In the genomic region with DNA sequence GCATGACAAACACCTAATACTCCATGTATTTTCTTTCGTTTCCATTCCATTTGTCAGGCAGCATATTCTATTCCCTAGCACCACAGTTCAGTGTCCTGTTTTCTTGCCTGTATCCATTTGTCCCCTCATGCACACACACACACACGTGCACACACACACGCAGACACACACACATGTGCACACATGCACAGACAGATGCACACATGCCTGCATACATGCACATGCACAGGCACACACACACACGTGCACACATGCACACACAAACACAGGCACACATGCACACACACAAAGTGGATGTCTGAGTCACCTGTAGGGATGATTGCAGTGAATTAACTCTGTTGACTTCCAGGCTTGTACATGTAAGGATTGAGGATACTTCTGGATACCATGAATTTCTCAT, we compare ENCODE assay signal across 20 cellular contexts.
A peak's percentile ranks its signal among the peaks of the same experiment; 100 is the strongest.
DNase-seq lines count a peak whose midpoint lies in the region; ATAC-seq, FAIRE-seq and TF ChIP-seq lines count a peak whose summit lies in the region.
"Had no signal": no experiment of that assay in that cellular context is flagged by ENCODE, and none has a peak within 500 bp of the region (broad histone marks: within the 10 kb centered on the region; RNA-seq: fewer than 3 reads in every experiment).

No MANE protein-coding gene starts in this region.

- H2BK5ac ChIP-seq in trophoblast cell (ENCODE audit: low read depth, low read length, poor library complexity): no peak overlapping the region

- BruUV-seq in endothelial cell of umbilical vein (replicated peaks; lab: Mats Ljungman, UMichigan): no TSS peak

- no peak for ATAC-seq in A549
- ATAC-seq: CD8-positive, alpha-beta T cell; GM12878 had no signal

- no peaks in the 10 kb centered on the region for H3K9me3 ChIP-seq in A549
- no peaks in the 10 kb centered on the region for H3K9me3 ChIP-seq in HEK293 (ENCODE audit: control insufficient read depth, insufficient read depth, low read depth, low read length)
- no peaks in the 10 kb centered on the region for H3K9me3 ChIP-seq in endothelial cell of umbilical vein (replicated peaks; ENCODE audit: control insufficient read depth, insufficient read depth, low read length)
- peaks cover 7% of the 10 kb centered on the region for H3K9me3 ChIP-seq in trophoblast cell (ENCODE audit: insufficient read depth, low read depth, low read length)
- no peaks in the 10 kb centered on the region for H3K9me3 ChIP-seq in testis
- H3K9me3 ChIP-seq: Caco-2, HAP-1 had no signal

- no peaks in the 10 kb centered on the region for H3K9me1 ChIP-seq in endothelial cell of umbilical vein (replicated peaks; ENCODE audit: control insufficient read depth, extremely low read depth, insufficient read depth, low read length)

- no peak overlapping the region for H3K4ac ChIP-seq in trophoblast cell (ENCODE audit: low read depth, low read length)

- H3K27me3 ChIP-seq in endothelial cell of umbilical vein (ENCODE audit: control insufficient read depth in 2 of 2, insufficient read depth in 2 of 2, low read length in 2 of 2): no peaks in the 10 kb centered on the region
- no peaks in the 10 kb centered on the region for H3K27me3 ChIP-seq in trophoblast cell (ENCODE audit: insufficient read depth, low read length)
- no peaks in the 10 kb centered on the region for H3K27me3 ChIP-seq in testis
- H3K27me3 ChIP-seq: BLaER1 had no signal

- no peak for TF ChIP-seq EP300 in A549 (IDR thresholded peaks at IDR 0.05)

- H3K27ac ChIP-seq in A549: no peak overlapping the region
- H3K27ac ChIP-seq in HEK293 (ENCODE audit: extremely low read depth, low read depth, low read length): no peak overlapping the region
- H3K27ac ChIP-seq in endothelial cell of umbilical vein (ENCODE audit: insufficient read depth, low read depth, low read length): no peak overlapping the region
- no peak overlapping the region for H3K27ac ChIP-seq in trophoblast cell (ENCODE audit: low read depth, low read length)
- H3K27ac ChIP-seq in testis: no peak overlapping the region
- H3K27ac ChIP-seq: BLaER1, C4-2B, GM23248 had no signal

- H3K79me1 ChIP-seq in trophoblast cell (ENCODE audit: low read length): no peaks in the 10 kb centered on the region

- H2BK12ac ChIP-seq in trophoblast cell (ENCODE audit: low read length): no peak overlapping the region

- H2BK120ac ChIP-seq in trophoblast cell (ENCODE audit: insufficient read depth, low read length, poor library complexity): no peak overlapping the region

- H3K9ac ChIP-seq in endothelial cell of umbilical vein (replicated peaks; ENCODE audit: extremely low read depth, insufficient read depth, low read length) (no peak overlapping the region), trophoblast cell (ENCODE audit: low read length) (no peak overlapping the region)
- H3K9ac ChIP-seq: BLaER1, GM23248 had no signal

- POLR2A ChIA-PET in A549 (lab: Yijun Ruan, JAX) (no interaction called here), HEK293 (lab: Yijun Ruan, JAX) (no interaction called here), endothelial cell of umbilical vein (lab: Charles Lee) (no interaction called here)

- TF ChIP-seq CTCF in A549 (IDR thresholded peaks at IDR 0.05) (no peak), HEK293 (tag by site-specific recombination; IDR thresholded peaks at IDR 0.05) (no peak), endothelial cell of umbilical vein (IDR thresholded peaks at IDR 0.05; ENCODE audit: extremely low read depth in 1 of 2, insufficient read depth in 1 of 2, low read depth in 1 of 2, low read length in 2 of 2) (no peak), testis (IDR thresholded peaks at IDR 0.05) (no peak)

- no peak overlapping the region for H4K8ac ChIP-seq in trophoblast cell (ENCODE audit: low read depth, low read length)

- no peak for TF ChIP-seq RAD21 in A549 (conservative IDR thresholded peaks at IDR 0.05 in 1 of 2, IDR thresholded peaks at IDR 0.05 in 1 of 2)

- no peak overlapping the region for H3K4me2 ChIP-seq in A549
- H3K4me2 ChIP-seq in endothelial cell of umbilical vein (ENCODE audit: insufficient read depth, low read length): no peak overlapping the region
- H3K4me2 ChIP-seq in trophoblast cell (ENCODE audit: low read length): no peak overlapping the region
- H3K4me2 ChIP-seq: BLaER1 had no signal

- H2AFZ ChIP-seq in endothelial cell of umbilical vein (ENCODE audit: low read depth, low read length) (no peak overlapping the region), trophoblast cell (ENCODE audit: insufficient read depth, low read length, poor library complexity) (no peak overlapping the region)
- H2AFZ ChIP-seq: GM23248 had no signal

- H3K36me3 ChIP-seq in HEK293 (ENCODE audit: control insufficient read depth in 2 of 2, insufficient read depth in 1 of 2, low read length in 2 of 2) (no peaks in the 10 kb centered on the region), endothelial cell of umbilical vein (ENCODE audit: control insufficient read depth in 2 of 2, extremely low read depth in 1 of 2, insufficient read depth in 2 of 2, low read length in 2 of 2) (no peaks in the 10 kb centered on the region), trophoblast cell (ENCODE audit: control insufficient read depth in 1 of 2, insufficient read depth in 2 of 2, low read length in 2 of 2) (no peaks in the 10 kb centered on the region), testis (ENCODE audit: low read depth, missing control alignments) (no peaks in the 10 kb centered on the region)
- H3K36me3 ChIP-seq: BLaER1, HAP-1 had no signal

- DNase-seq in A549 (ENCODE audit: low read depth in 1 of 2, low spot score in 1 of 2) (no peak), endothelial cell of umbilical vein (ENCODE audit: low read depth, low spot score) (no peak), trophoblast cell (no peak), NCI-H524 treated with DMSO at 0.1 percent for 48 hours (lab: John Stamatoyannopoulos, UW) (no peak), testis (no peak), 8988T (no peak)
- DNase-seq: Caco-2; CD4-positive, CD25-positive, alpha-beta regulatory T cell; CD8-positive, alpha-beta T cell; DMS79; EL; GDM1; GM23248 had no signal

- WGBS in A549 (ENCODE audit: missing lambda C conversion rate): 6% methylated on average over 4 of the region's 4 CpGs
- no CpG with 5 or more reads among the region's 4 CpGs for WGBS in trophoblast cell (ENCODE audit: extremely low coverage, insufficient coverage, insufficient read length)
- 80 to 86% methylated on average over 4 of the region's 4 CpGs for WGBS in testis, 2 donors

- H3K79me2 ChIP-seq in endothelial cell of umbilical vein (ENCODE audit: control insufficient read depth, insufficient read depth, low read length) (no peaks in the 10 kb centered on the region), trophoblast cell (ENCODE audit: control insufficient read depth, insufficient read depth, low read length, poor library complexity) (no peaks in the 10 kb centered on the region)

- H3K4me1 ChIP-seq in A549 (no peaks in the 10 kb centered on the region), HEK293 (ENCODE audit: control insufficient read depth, insufficient read depth, low read length) (no peaks in the 10 kb centered on the region), endothelial cell of umbilical vein (ENCODE audit: control insufficient read depth, extremely low read depth, insufficient read depth, low read length) (no peaks in the 10 kb centered on the region), trophoblast cell (ENCODE audit: control insufficient read depth in 1 of 2, insufficient read depth in 2 of 2, low read length in 2 of 2) (no peaks in the 10 kb centered on the region), testis (no peaks in the 10 kb centered on the region)
- H3K4me1 ChIP-seq: Caco-2, HAP-1 had no signal

- no peak overlapping the region for H3K4me3 ChIP-seq in A549
- no peak overlapping the region for H3K4me3 ChIP-seq in HEK293 (ENCODE audit: low read depth, low read length)
- H3K4me3 ChIP-seq in endothelial cell of umbilical vein (replicated peaks in 1 of 3; ENCODE audit: insufficient read depth in 1 of 3, low read depth in 1 of 3, low read length in 3 of 3): no peak overlapping the region
- H3K4me3 ChIP-seq in trophoblast cell (ENCODE audit: low read depth, low read length): peak overlapping the region; percentile 13
- H3K4me3 ChIP-seq in testis: no peak overlapping the region
- H3K4me3 ChIP-seq: BLaER1, GM12878, GM23248, HAP-1 had no signal

- H4K20me1 ChIP-seq in endothelial cell of umbilical vein (replicated peaks; ENCODE audit: control insufficient read depth, extremely low read depth, insufficient read depth, low read length): no peaks in the 10 kb centered on the region
- H4K20me1 ChIP-seq: BLaER1 had no signal

- dilution Hi-C loops in endothelial cell of umbilical vein (cut with MboI; ENCODE audit: extremely low pct_ligation_motif_present, low sequenced_read_pairs): no loop called here

- intact Hi-C loops in endothelial cell of umbilical vein (cut with micrococcal nuclease) (no loop called here), testis (cut with DNase I; ENCODE audit: low total_unique reads) (no loop called here)

- CTCF ChIA-PET in A549 (lab: Yijun Ruan, JAX) (no interaction called here), HEK293 (lab: Yijun Ruan, JAX) (no interaction called here), endothelial cell of umbilical vein (lab: Charles Lee) (no interaction called here)

- H3K18ac ChIP-seq in trophoblast cell (ENCODE audit: low read length): no peak overlapping the region

- no peak for FAIRE-seq in A549 (lab: Jason Lieb, UNC)
- FAIRE-seq in endothelial cell of umbilical vein (lab: Jason Lieb, UNC): no peak
- FAIRE-seq: GM12878, GM19239, H54 had no signal

- no peak overlapping the region for H2AK5ac ChIP-seq in trophoblast cell (ENCODE audit: low read length)

- H4K12ac ChIP-seq in trophoblast cell (ENCODE audit: low read depth, low read length): no peak overlapping the region

- no peak overlapping the region for H3K14ac ChIP-seq in trophoblast cell (ENCODE audit: low read length)

- no peak overlapping the region for H4K91ac ChIP-seq in trophoblast cell (ENCODE audit: low read depth, low read length)

- peak overlapping the region; percentile 23 for H3K23ac ChIP-seq in trophoblast cell (ENCODE audit: low read length)

- 0 out of 2 replicates have a peak, but pooled peaks have one; percentile 8 for TF ChIP-seq POLR2A in A549 (IDR thresholded peaks at IDR 0.05; ENCODE audit: low read length)
- TF ChIP-seq POLR2A in endothelial cell of umbilical vein (IDR thresholded peaks at IDR 0.05; ENCODE audit: low read depth, low read length): no peak
- no peak for TF ChIP-seq POLR2A in testis (IDR thresholded peaks at IDR 0.05)

TF ChIP-seq in A549, 52 proteins besides CTCF, POLR2A, EP300 and RAD21 (continues in another document):
- no peak for TF ChIP-seq ZFP36 (IDR thresholded peaks at IDR 0.05; ENCODE audit: borderline replicate concordance, partially characterized antibody)
- TF ChIP-seq KDM5A (IDR thresholded peaks at IDR 0.05): no peak
- TF ChIP-seq ZNF302 (CRISPR knock-in tag; IDR thresholded peaks at IDR 0.05): no peak

TF ChIP-seq in HEK293, 187 proteins besides CTCF, POLR2A, EP300 and RAD21 (continues in another document):
- TF ChIP-seq KLF9 (tag by site-specific recombination; IDR thresholded peaks at IDR 0.05; ENCODE audit: low read depth): no peak

TF ChIP-seq in endothelial cell of umbilical vein, 7 proteins besides CTCF, POLR2A, EP300 and RAD21 (continues in another document):
- TF ChIP-seq EZH2 (IDR thresholded peaks at IDR 0.05; ENCODE audit: borderline replicate concordance, low read depth, low read length, severe bottlenecking) (no peak), JUN (IDR thresholded peaks at IDR 0.05; ENCODE audit: borderline replicate concordance, insufficient read depth, insufficient read length, low read depth) (no peak)
